In the genomic region with DNA sequence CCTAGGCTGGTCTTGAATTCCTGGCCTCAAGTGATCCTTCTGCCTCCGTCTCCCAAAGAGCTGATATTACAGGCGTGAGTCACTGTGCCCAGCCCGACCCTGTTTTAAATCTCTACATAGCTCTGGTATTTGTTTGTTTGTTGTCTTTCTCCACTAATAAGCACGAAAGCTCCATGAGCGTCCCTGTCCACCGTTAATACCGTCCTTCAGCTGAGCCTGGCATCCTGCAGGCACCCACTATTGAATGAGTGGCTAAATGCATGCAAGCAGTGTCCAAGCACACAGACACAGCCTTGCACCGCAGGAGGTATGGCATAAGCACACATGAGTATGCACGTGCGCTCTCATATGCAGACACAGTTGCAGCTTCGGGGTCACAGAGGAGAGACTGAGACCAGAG, we compare ENCODE assay signal across 18 cellular contexts. TPM values are rescaled to one million over a fixed set of nuclear protein-coding genes. Genes with fewer than 3 reads are reported as not detected.
DNase-seq lines count a peak whose midpoint lies in the region; ATAC-seq and TF ChIP-seq lines count a peak whose summit lies in the region.
"Had no signal": no experiment of that assay in that cellular context is flagged by ENCODE, and none has a peak within 500 bp of the region (broad histone marks: within the 10 kb centered on the region; RNA-seq: fewer than 3 reads in every experiment).

No MANE protein-coding gene starts in this region.

- no peak overlapping the region for H3K4me3 ChIP-seq in MG63
- H3K4me3 ChIP-seq in GM23338, result no peak overlapping the region
- H3K4me3 ChIP-seq: ascending aorta had no signal

- H3K79me2 ChIP-seq in GM23338 (replicated peaks; ENCODE audit: insufficient read depth), result no peaks in the 10 kb centered on the region

- H3K36me3 Mint-ChIP-seq in nephron (ENCODE audit: low read depth), result no peaks in the 10 kb centered on the region
- H3K36me3 Mint-ChIP-seq in GM23338 (ENCODE audit: low read depth), result no peaks in the 10 kb centered on the region
- H3K36me3 Mint-ChIP-seq in activated T-cell treated with anti-CD3 and anti-CD28 coated beads, Interleukin-2, amount 50 U/mL, for 4 hours (ENCODE audit: insufficient read depth), result no peaks in the 10 kb centered on the region

- DNase-seq in EL (peak; percentile 56), MG63 (peak; percentile 72), brain pericyte (ENCODE audit: low read depth, low spot score) (peak; percentile 67), GM23338 (ENCODE audit: low spot score) (no peak)
- no peak for DNase-seq in activated T-cell treated with anti-CD3 and anti-CD28 coated beads, Interleukin-2, amount 50 U/mL, for 4 hours
- DNase-seq: activated CD4-positive, alpha-beta T cell treated with anti-CD3 and anti-CD28 coated beads for 4 hours; kidney glomerular epithelial cell; NCI-H1105 treated with DMSO at 0.1 percent for 48 hours; NCI-H446 had no signal

- H3K9me3 Mint-ChIP-seq in nephron, result no peaks in the 10 kb centered on the region
- H3K9me3 Mint-ChIP-seq in GM23338, result no peaks in the 10 kb centered on the region
- no peaks in the 10 kb centered on the region for H3K9me3 Mint-ChIP-seq in activated T-cell treated with anti-CD3 and anti-CD28 coated beads, Interleukin-2, amount 50 U/mL, for 4 hours

- H3K27me3 ChIP-seq in MG63, result no peaks in the 10 kb centered on the region
- no peaks in the 10 kb centered on the region for H3K27me3 ChIP-seq in GM23338 (ENCODE audit: insufficient read depth)
- H3K27me3 ChIP-seq: ascending aorta had no signal

- no peaks in the 10 kb centered on the region for H4K20me1 ChIP-seq in GM23338 (replicated peaks; ENCODE audit: insufficient read depth)

- H3K36me3 ChIP-seq in MG63 (no peaks in the 10 kb centered on the region), GM23338 (ENCODE audit: insufficient read depth) (no peaks in the 10 kb centered on the region)
- H3K36me3 ChIP-seq: ascending aorta, neutrophil had no signal

- H3K4me1 ChIP-seq in GM23338 (ENCODE audit: insufficient read depth), result peaks cover 30% of the 10 kb centered on the region

- no peak overlapping the region for H3K4me2 ChIP-seq in GM23338
- H3K4me2 ChIP-seq: KMS-11 had no signal

- no peak overlapping the region for H3K27ac ChIP-seq in GM23338 (ENCODE audit: low read depth)
- H3K27ac ChIP-seq: HL-60, KMS-11, neutrophil had no signal

- no peaks in the 10 kb centered on the region for H3K9me3 ChIP-seq in MG63
- H3K9me3 ChIP-seq: ascending aorta, neutrophil had no signal

- no peaks in the 10 kb centered on the region for H3K9me2 ChIP-seq in GM23338 (ENCODE audit: insufficient read depth)

- H3K4me1 Mint-ChIP-seq in nephron (peaks cover 68% of the 10 kb centered on the region), GM23338 (peaks cover 49% of the 10 kb centered on the region)
- peaks cover 32% of the 10 kb centered on the region for H3K4me1 Mint-ChIP-seq in activated T-cell treated with anti-CD3 and anti-CD28 coated beads, Interleukin-2, amount 50 U/mL, for 4 hours (ENCODE audit: low read depth)

- TF ChIP-seq CTCF in nephron (IDR thresholded peaks at IDR 0.05; ENCODE audit: unreplicated experiment in 3 of 3), result no peak
- no peak for TF ChIP-seq CTCF in GM23338 (conservative IDR thresholded peaks at IDR 0.05; ENCODE audit: low read depth in 2 of 2)

- peak overlapping the region in 2 of 3 experiments; percentile 20 to 59 for H3K4me3 Mint-ChIP-seq in nephron
- H3K4me3 Mint-ChIP-seq in GM23338, result no peak overlapping the region
- H3K4me3 Mint-ChIP-seq in activated T-cell treated with anti-CD3 and anti-CD28 coated beads, Interleukin-2, amount 50 U/mL, for 4 hours, result no peak overlapping the region

- ATAC-seq in GM23338 (no peak), esophagus mucosa (no peak), HG03196 (IDR thresholded peaks at IDR 0.05; ENCODE audit: unreplicated experiment) (no peak)
- ATAC-seq in activated T-cell treated with anti-CD3 and anti-CD28 coated beads, Interleukin-2, amount 50 U/mL, for 4 hours, result no peak
- ATAC-seq: right cardiac atrium had no signal

- H3K27ac Mint-ChIP-seq in nephron, result peak overlapping the region; percentile 2 to 83 (median 79)
- H3K27ac Mint-ChIP-seq in GM23338, result no peak overlapping the region
- H3K27ac Mint-ChIP-seq: B cell had no signal

- no peak overlapping the region for H2AFZ ChIP-seq in GM23338

- H3K27me3 Mint-ChIP-seq in nephron (ENCODE audit: low read depth) (peaks cover 6% of the 10 kb centered on the region), GM23338 (ENCODE audit: insufficient read depth, low read depth, poor library complexity) (peaks cover 27% of the 10 kb centered on the region)
- peaks cover 66% of the 10 kb centered on the region for H3K27me3 Mint-ChIP-seq in activated T-cell treated with anti-CD3 and anti-CD28 coated beads, Interleukin-2, amount 50 U/mL, for 4 hours (ENCODE audit: low read depth)

- H3F3A ChIP-seq in GM23338 (replicated peaks; ENCODE audit: low read depth), result peaks cover 12% of the 10 kb centered on the region; the same call in 1 of the 2 replicates

TF ChIP-seq in GM23338, 12 proteins besides CTCF, POLR2A, EP300 and RAD21 (continues in another document):
- TF ChIP-seq, protein P1, sequence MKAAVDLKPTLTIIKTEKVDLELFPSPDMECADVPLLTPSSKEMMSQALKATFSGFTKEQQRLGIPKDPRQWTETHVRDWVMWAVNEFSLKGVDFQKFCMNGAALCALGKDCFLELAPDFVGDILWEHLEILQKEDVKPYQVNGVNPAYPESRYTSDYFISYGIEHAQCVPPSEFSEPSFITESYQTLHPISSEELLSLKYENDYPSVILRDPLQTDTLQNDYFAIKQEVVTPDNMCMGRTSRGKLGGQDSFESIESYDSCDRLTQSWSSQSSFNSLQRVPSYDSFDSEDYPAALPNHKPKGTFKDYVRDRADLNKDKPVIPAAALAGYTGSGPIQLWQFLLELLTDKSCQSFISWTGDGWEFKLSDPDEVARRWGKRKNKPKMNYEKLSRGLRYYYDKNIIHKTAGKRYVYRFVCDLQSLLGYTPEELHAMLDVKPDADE (IDR thresholded peaks at IDR 0.05), result no peak
- TF ChIP-seq POLR2AphosphoS5 (IDR thresholded peaks at IDR 0.05; ENCODE audit: low read depth) (no peak), EZH2phosphoT487 (IDR thresholded peaks at IDR 0.05; ENCODE audit: unreplicated experiment) (no peak), JUNB (IDR thresholded peaks at IDR 0.05; ENCODE audit: unreplicated experiment) (no peak), REST (IDR thresholded peaks at IDR 0.05; ENCODE audit: unreplicated experiment) (no peak)

RNA-seq across cellular contexts. Expression of gene COL16A1, which starts 4.5 kb away (rescaled TPM):
- 156 and 192 TPM in 2 replicates for total RNA-seq in MG63 (2014; rRNA removed; shearing (Covaris generic); ENCODE audit: low replicate concordance)
- total RNA-seq in GM23338 (2014; rRNA removed; shearing (Covaris generic)), result 13.2 and 15.7 TPM in 2 replicates
- 3.4 and 4.2 TPM in 2 replicates for polyA plus RNA-seq in GM23338 (2016; fragmentation: Nextera tagmentation; extraction: Ambion mirVana)
- under 1 TPM; 0.57 to 0.89 (median 0.61) TPM for total RNA-seq in activated T-cell treated with anti-CD3 and anti-CD28 coated beads, Interleukin-2, amount 50 U/mL, for 4 hours
- total RNA-seq in esophagus mucosa, result 11.8 TPM
- total RNA-seq: B cell had no signal

RNA-seq across cellular contexts. Expression of gene ADGRB2, which starts 55.8 kb away (rescaled TPM):
- total RNA-seq in MG63 (2014; rRNA removed; shearing (Covaris generic); ENCODE audit: low replicate concordance), result 3.4 and 8.5 TPM in 2 replicates
- total RNA-seq in GM23338 (2014; rRNA removed; shearing (Covaris generic)), result 20.9 and 27.8 TPM in 2 replicates
- 7.9 and 8.0 TPM in 2 replicates for polyA plus RNA-seq in GM23338 (2016; fragmentation: Nextera tagmentation; extraction: Ambion mirVana)
- total RNA-seq in activated T-cell treated with anti-CD3 and anti-CD28 coated beads, Interleukin-2, amount 50 U/mL, for 4 hours, result under 1 TPM; 0.18 to 0.68 (median 0.65) TPM
- total RNA-seq in esophagus mucosa, result 0.24 TPM

Comparison
In these comparisons a context has a peak if more than half of its experiments do, and no peak if none do; other contexts are left out.
1. DNase-seq: peak in EL (single experiment), MG63 (single experiment) and brain pericyte (single experiment); none in GM23338 (single experiment) and activated T-cell treated with anti-CD3 and anti-CD28 coated beads, Interleukin-2, amount 50 U/mL, for 4 hours (single experiment).
2. H3K4me3 Mint-ChIP-seq: peak in nephron (2 of 3); none in GM23338 (single experiment) and activated T-cell treated with anti-CD3 and anti-CD28 coated beads, Interleukin-2, amount 50 U/mL, for 4 hours (single experiment).